In the genomic region with DNA sequence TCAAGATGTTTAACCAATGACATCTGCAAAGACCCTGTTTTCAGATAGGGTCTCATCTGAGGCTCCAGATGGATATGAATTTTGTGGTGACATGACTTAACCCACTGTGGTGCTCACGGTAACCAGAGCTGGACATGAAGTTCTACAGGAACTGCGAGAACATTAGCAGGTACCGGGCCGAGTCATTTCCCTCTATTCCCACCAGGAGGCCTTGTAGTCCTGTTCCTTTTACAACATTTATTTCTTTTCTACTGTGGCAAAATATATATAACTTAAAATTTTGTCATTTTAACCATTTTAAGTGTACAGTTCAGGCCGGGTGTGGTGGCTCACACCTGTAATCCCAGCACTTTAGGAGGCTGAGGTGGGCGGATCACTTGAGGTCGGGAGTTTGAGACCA, we compare ENCODE assay signal across 11 cellular contexts. TPM values are rescaled to one million over a fixed set of nuclear protein-coding genes. Genes with fewer than 3 reads are reported as not detected.
A peak's percentile ranks its signal among the peaks of the same experiment; 100 is the strongest.
DNase-seq lines count a peak whose midpoint lies in the region; ATAC-seq, FAIRE-seq and TF ChIP-seq lines count a peak whose summit lies in the region.
"Had no signal": no experiment of that assay in that cellular context is flagged by ENCODE, and none has a peak within 500 bp of the region (broad histone marks: within the 10 kb centered on the region; RNA-seq: fewer than 3 reads in every experiment).

No MANE protein-coding gene starts in this region.

- TF ChIP-seq RAD21 in Ishikawa (IDR thresholded peaks at IDR 0.05; ENCODE audit: low read depth): peak; percentile 32; the same call in 1 of the 2 replicates
- TF ChIP-seq RAD21 in GM12878 (IDR thresholded peaks at IDR 0.05; ENCODE audit: insufficient read depth, low read depth, low read length): peak; percentile 31

- H3K9ac ChIP-seq in GM12878 (ENCODE audit: control insufficient read depth, insufficient read depth, low read length): no peak overlapping the region

- in situ Hi-C loops in GM12878 (cut with MboI): no loop called here

- no peaks in the 10 kb centered on the region for H3K79me2 ChIP-seq in GM12878 (ENCODE audit: control insufficient read depth, insufficient read depth, low read length)

- TF ChIP-seq EP300 in Ishikawa (IDR thresholded peaks at IDR 0.05; ENCODE audit: borderline replicate concordance): no peak
- TF ChIP-seq EP300 in GM12878 (IDR thresholded peaks at IDR 0.05; ENCODE audit: borderline replicate concordance in 1 of 2, control insufficient read depth in 1 of 2, low read depth in 2 of 2, low read length in 2 of 2): no peak

- H3K36me3 ChIP-seq in BE2C: no peaks in the 10 kb centered on the region
- no peaks in the 10 kb centered on the region for H3K36me3 ChIP-seq in GM12878 (ENCODE audit: control insufficient read depth in 2 of 2, insufficient read depth in 2 of 2, low read length in 1 of 2)
- H3K36me3 ChIP-seq in lower lobe of right lung: no peaks in the 10 kb centered on the region

- no peak for TF ChIP-seq POLR2A in GM12878 (IDR thresholded peaks at IDR 0.05; ENCODE audit: low read depth, low read length)

- H3K4me2 ChIP-seq in GM12878 (ENCODE audit: control insufficient read depth, insufficient read depth): no peak overlapping the region

- WGBS in GM12878 (ENCODE audit: insufficient coverage, insufficient replicate concordance, low lambda C conversion rate, missing lambda C conversion rate): 42% methylated on average over 7 of the region's 7 CpGs

- no peak overlapping the region for H3K4me3 ChIP-seq in BE2C (ENCODE audit: low read depth, low read length)
- H3K4me3 ChIP-seq in GM12878: no peak overlapping the region
- no peak overlapping the region for H3K4me3 ChIP-seq in lower lobe of right lung
- H3K4me3 ChIP-seq: skin epidermis had no signal

- H3K4me1 ChIP-seq in BE2C (no peaks in the 10 kb centered on the region), GM12878 (ENCODE audit: control insufficient read depth, insufficient read depth, low read length) (peaks cover 4% of the 10 kb centered on the region), lower lobe of right lung (peaks cover 19% of the 10 kb centered on the region)

- DNase-seq in BE2C: no peak
- DNase-seq in GM12878 (ENCODE audit: low read depth, low spot score): no peak
- DNase-seq in lower lobe of right lung: no peak
- DNase-seq in putamen (ENCODE audit: low spot score): no peak
- no peak for DNase-seq in substantia nigra (lab: John Stamatoyannopoulos, UW)
- DNase-seq in GDM1 (lab: John Stamatoyannopoulos, UW): no peak
- DNase-seq: NCI-H446 treated with DMSO at 0.1 percent for 48 hours had no signal

- H4K20me1 ChIP-seq in GM12878 (ENCODE audit: control insufficient read depth, insufficient read depth): no peaks in the 10 kb centered on the region

- H3K9me3 ChIP-seq in BE2C (no peaks in the 10 kb centered on the region), GM12878 (replicated peaks; ENCODE audit: control insufficient read depth, insufficient read depth, low read length) (no peaks in the 10 kb centered on the region), lower lobe of right lung (no peaks in the 10 kb centered on the region)

- ATAC-seq in GM12878 (peak; percentile 52; the same call in 1 of the 3 replicates), lower lobe of right lung (no peak), HG03025 (IDR thresholded peaks at IDR 0.05; ENCODE audit: low FRiP score, unreplicated experiment) (no peak)

- TF ChIP-seq CTCF in BE2C (IDR thresholded peaks at IDR 0.05; ENCODE audit: low read depth, low read length): peak; percentile 50
- TF ChIP-seq CTCF in GM12878 (IDR thresholded peaks at IDR 0.05 in 2 of 3, conservative IDR thresholded peaks at IDR 0.05 in 1 of 3; ENCODE audit: control insufficient read depth in 2 of 3, extremely low read depth in 1 of 3, insufficient read depth in 1 of 3, low read depth in 3 of 3, low read length in 3 of 3): peak; percentile 34 to 51 (median 38); a peak in 4 of 6 replicates
- peak; percentile 45 for TF ChIP-seq CTCF in lower lobe of right lung (IDR thresholded peaks at IDR 0.05)

- BruUV-seq in GM12878 (replicated peaks; lab: Mats Ljungman, UMichigan): no TSS peak

- no peaks in the 10 kb centered on the region for H3K27me3 ChIP-seq in BE2C
- no peaks in the 10 kb centered on the region for H3K27me3 ChIP-seq in GM12878 (replicated peaks in 1 of 2; ENCODE audit: control insufficient read depth in 2 of 2, insufficient read depth in 2 of 2, low read length in 1 of 2)
- H3K27me3 ChIP-seq in lower lobe of right lung (ENCODE audit: low read depth): no peaks in the 10 kb centered on the region

- RAD21 ChIA-PET in GM12878 (lab: Charles Lee; ENCODE audit: unreplicated experiment): no interaction called here

- peak; percentile 61 for FAIRE-seq in GM12878 (lab: Jason Lieb, UNC)

- no peak overlapping the region for H2AFZ ChIP-seq in GM12878 (ENCODE audit: control insufficient read depth, low read depth, low read length)

- SMC1A ChIA-PET in GM12878 (lab: Charles Lee; ENCODE audit: uncharacterized antibody, unreplicated experiment): no interaction called here

- intact Hi-C loops in GM12878 (cut with micrococcal nuclease; ENCODE audit: unreplicated experiment): no loop called here
- intact Hi-C loops in lower lobe of right lung (cut with DNase I): no loop called here

- no peak overlapping the region for H3K27ac ChIP-seq in GM12878 (ENCODE audit: control insufficient read depth, insufficient read depth)
- H3K27ac ChIP-seq in lower lobe of right lung: no peak overlapping the region
- H3K27ac ChIP-seq in substantia nigra (ENCODE audit: low read depth, low read length, poor library complexity, severe bottlenecking): no peak overlapping the region
- H3K27ac ChIP-seq: skin epidermis had no signal

- POLR2A ChIA-PET in GM12878 (lab: Charles Lee): no interaction called here

- CTCF ChIA-PET in GM12878 (lab: Yijun Ruan, JAX): interaction anchor here (1.0 kb wide), 1 partner anchor 194 kb away, joined by 4 read pairs; no protein-coding TSS in a partner anchor

RNA-seq across cellular contexts. Expression of gene TSPAN16, which starts 7.6 kb away (rescaled TPM):
- not detected for polyA plus RNA-seq in BE2C (2012; ENCODE audit: insufficient read depth, insufficient read length, low read depth)
- not detected in 2 replicates for total RNA-seq in GM12878 (2013; cell fraction: nucleolus; rRNA removed)
- total RNA-seq in GM12878 (2014; rRNA removed): not detected in 2 replicates
- total RNA-seq in GM12878 (2014; rRNA removed; fragmentation: Illumina TruSeq; extraction: Trizol): not detected in 2 replicates
- total RNA-seq in GM12878 (2021): not detected in 2 replicates
- not detected for polyA plus RNA-seq in GM12878 (2011; ENCODE audit: low read depth)
- not detected in 2 replicates for polyA plus RNA-seq in GM12878 (2011; rRNA removed)
- not detected in 2 replicates for polyA plus RNA-seq in GM12878 (2011; cell fraction: cytosol; rRNA removed)
- not detected in 2 replicates for polyA plus RNA-seq in GM12878 (2011; cell fraction: nucleus; rRNA removed)
- polyA plus RNA-seq in GM12878 (2012): not detected in 2 replicates
- polyA plus RNA-seq in GM12878 (2014; fragmentation: Illumina TruSeq; extraction: Trizol): not detected in 2 replicates
- not detected for polyA plus RNA-seq in GM12878 (2014; fragmentation: Nextera tagmentation; extraction: Ambion mirVana)
- polyA plus RNA-seq in GM12878 (2014; rRNA removed): not detected in 2 replicates
- polyA plus RNA-seq in GM12878 (2016; fragmentation: Nextera tagmentation; extraction: Ambion mirVana): not detected
- not detected in 2 replicates for polyA minus RNA-seq in GM12878 (2011; rRNA and poly(A)+ RNA removed)
- not detected in 2 replicates for polyA minus RNA-seq in GM12878 (2011; cell fraction: cytosol; rRNA and poly(A)+ RNA removed)
- polyA minus RNA-seq in GM12878 (2011; cell fraction: nucleus; rRNA and poly(A)+ RNA removed): not detected in 2 replicates
- total RNA-seq in lower lobe of right lung: not detected
- total RNA-seq: glomerular endothelial cell had no signal

RNA-seq across cellular contexts. Expression of gene DOCK6, which starts 26.0 kb away (rescaled TPM):
- polyA plus RNA-seq in BE2C (2012; ENCODE audit: insufficient read depth, insufficient read length, low read depth): 2.4 TPM
- total RNA-seq in GM12878 (2013; cell fraction: nucleolus; rRNA removed): 83.2 and 86.5 TPM in 2 replicates
- total RNA-seq in GM12878 (2014; rRNA removed) (5.0 TPM in 2 replicates), GM12878 (2014; rRNA removed; fragmentation: Illumina TruSeq; extraction: Trizol) (2.9 and 3.1 TPM in 2 replicates), GM12878 (2021) (23.2 and 24.8 TPM in 2 replicates), lower lobe of right lung (106 TPM)
- polyA plus RNA-seq in GM12878 (2011; ENCODE audit: low read depth): 13.6 TPM
- polyA plus RNA-seq in GM12878 (2011; rRNA removed) (3.0 and 5.8 TPM in 2 replicates), GM12878 (2014; fragmentation: Illumina TruSeq; extraction: Trizol) (0.84 and 2.8 TPM in 2 replicates), GM12878 (2014; fragmentation: Nextera tagmentation; extraction: Ambion mirVana) (1 to 10 TPM in 1 of 2 experiments, under 1 TPM in 1; 0.76 to 1.8 TPM), GM12878 (2014; rRNA removed) (9.4 and 10.4 TPM in 2 replicates), GM12878 (2016; fragmentation: Nextera tagmentation; extraction: Ambion mirVana) (1 to 10 TPM; 4.5 to 5.4 TPM)
- polyA plus RNA-seq in GM12878 (2011; cell fraction: cytosol; rRNA removed): 7.0 and 7.5 TPM in 2 replicates
- polyA plus RNA-seq in GM12878 (2011; cell fraction: nucleus; rRNA removed): 46.5 and 55.2 TPM in 2 replicates
- 14.6 and 17.2 TPM in 2 replicates for polyA plus RNA-seq in GM12878 (2012)
- 6.1 and 11.0 TPM in 2 replicates for polyA minus RNA-seq in GM12878 (2011; rRNA and poly(A)+ RNA removed)
- polyA minus RNA-seq in GM12878 (2011; cell fraction: cytosol; rRNA and poly(A)+ RNA removed): 6.9 and 9.2 TPM in 2 replicates
- 9.7 and 12.2 TPM in 2 replicates for polyA minus RNA-seq in GM12878 (2011; cell fraction: nucleus; rRNA and poly(A)+ RNA removed)

RNA-seq across cellular contexts. Expression of gene ANGPTL8, which starts 48.9 kb away (rescaled TPM):
- not detected for polyA plus RNA-seq in BE2C (2012; ENCODE audit: insufficient read depth, insufficient read length, low read depth)
- total RNA-seq in GM12878 (2013; cell fraction: nucleolus; rRNA removed): not detected in 2 replicates
- total RNA-seq in GM12878 (2014; rRNA removed) (not detected in 2 replicates), GM12878 (2014; rRNA removed; fragmentation: Illumina TruSeq; extraction: Trizol) (not detected in 2 replicates), GM12878 (2021) (not detected in 2 replicates), lower lobe of right lung (not detected)
- polyA plus RNA-seq in GM12878 (2011; ENCODE audit: low read depth): not detected
- polyA plus RNA-seq in GM12878 (2011; rRNA removed) (not detected in 2 replicates), GM12878 (2014; fragmentation: Illumina TruSeq; extraction: Trizol) (not detected in 2 replicates), GM12878 (2014; fragmentation: Nextera tagmentation; extraction: Ambion mirVana) (not detected), GM12878 (2014; rRNA removed) (not detected in 2 replicates), GM12878 (2016; fragmentation: Nextera tagmentation; extraction: Ambion mirVana) (not detected)
- not detected in 2 replicates for polyA plus RNA-seq in GM12878 (2011; cell fraction: cytosol; rRNA removed)
- not detected in 2 replicates for polyA plus RNA-seq in GM12878 (2011; cell fraction: nucleus; rRNA removed)
- not detected in 2 replicates for polyA plus RNA-seq in GM12878 (2012)
- not detected in 2 replicates for polyA minus RNA-seq in GM12878 (2011; rRNA and poly(A)+ RNA removed)
- polyA minus RNA-seq in GM12878 (2011; cell fraction: cytosol; rRNA and poly(A)+ RNA removed): not detected in 2 replicates
- polyA minus RNA-seq in GM12878 (2011; cell fraction: nucleus; rRNA and poly(A)+ RNA removed): not detected in 2 replicates
- total RNA-seq: glomerular endothelial cell had no signal

RNA-seq across cellular contexts. Expression of gene RAB3D, which starts 51.1 kb away (rescaled TPM):
- 6.2 TPM for polyA plus RNA-seq in BE2C (2012; ENCODE audit: insufficient read depth, insufficient read length, low read depth)
- total RNA-seq in GM12878 (2013; cell fraction: nucleolus; rRNA removed): 5.8 and 5.9 TPM in 2 replicates
- 7.0 and 7.8 TPM in 2 replicates for total RNA-seq in GM12878 (2014; rRNA removed)
- total RNA-seq in GM12878 (2014; rRNA removed; fragmentation: Illumina TruSeq; extraction: Trizol): 6.6 and 6.8 TPM in 2 replicates
- total RNA-seq in GM12878 (2021): 15.7 and 18.5 TPM in 2 replicates
- polyA plus RNA-seq in GM12878 (2011; ENCODE audit: low read depth): 2.5 TPM
- polyA plus RNA-seq in GM12878 (2011; rRNA removed): 5.7 and 13.0 TPM in 2 replicates
- polyA plus RNA-seq in GM12878 (2011; cell fraction: cytosol; rRNA removed): 11.1 and 12.6 TPM in 2 replicates
- 5.6 and 7.1 TPM in 2 replicates for polyA plus RNA-seq in GM12878 (2011; cell fraction: nucleus; rRNA removed)
- 4.2 and 4.4 TPM in 2 replicates for polyA plus RNA-seq in GM12878 (2012)
- polyA plus RNA-seq in GM12878 (2014; fragmentation: Illumina TruSeq; extraction: Trizol): 4.8 and 5.1 TPM in 2 replicates
- 1 to 10 TPM; 1.1 to 4.1 TPM for polyA plus RNA-seq in GM12878 (2014; fragmentation: Nextera tagmentation; extraction: Ambion mirVana)
- polyA plus RNA-seq in GM12878 (2014; rRNA removed): 9.1 and 13.6 TPM in 2 replicates
- 1 to 10 TPM; 3.9 to 5.6 TPM for polyA plus RNA-seq in GM12878 (2016; fragmentation: Nextera tagmentation; extraction: Ambion mirVana)
- polyA minus RNA-seq in GM12878 (2011; rRNA and poly(A)+ RNA removed): 38.1 and 52.4 TPM in 2 replicates
- polyA minus RNA-seq in GM12878 (2011; cell fraction: cytosol; rRNA and poly(A)+ RNA removed): 6.3 and 7.7 TPM in 2 replicates
- polyA minus RNA-seq in GM12878 (2011; cell fraction: nucleus; rRNA and poly(A)+ RNA removed): 2.5 and 3.3 TPM in 2 replicates
- total RNA-seq in lower lobe of right lung: 53.6 TPM

RNA-seq across cellular contexts. Expression of gene TMEM205, which starts 57.7 kb away (rescaled TPM):
- polyA plus RNA-seq in BE2C (2012; ENCODE audit: insufficient read depth, insufficient read length, low read depth): 518 TPM
- total RNA-seq in GM12878 (2013; cell fraction: nucleolus; rRNA removed): 48.5 and 52.3 TPM in 2 replicates
- total RNA-seq in GM12878 (2014; rRNA removed): 109 and 113 TPM in 2 replicates
- 46.8 and 54.5 TPM in 2 replicates for total RNA-seq in GM12878 (2014; rRNA removed; fragmentation: Illumina TruSeq; extraction: Trizol)
- total RNA-seq in GM12878 (2021): 67.5 and 75.2 TPM in 2 replicates
- 68.0 TPM for polyA plus RNA-seq in GM12878 (2011; ENCODE audit: low read depth)
- polyA plus RNA-seq in GM12878 (2011; rRNA removed): 48.2 and 86.1 TPM in 2 replicates
- polyA plus RNA-seq in GM12878 (2011; cell fraction: cytosol; rRNA removed): 255 and 312 TPM in 2 replicates
- 112 and 121 TPM in 2 replicates for polyA plus RNA-seq in GM12878 (2011; cell fraction: nucleus; rRNA removed)
- polyA plus RNA-seq in GM12878 (2012): 61.9 and 69.9 TPM in 2 replicates
- 36.3 and 90.5 TPM in 2 replicates for polyA plus RNA-seq in GM12878 (2014; fragmentation: Illumina TruSeq; extraction: Trizol)
- 10 to 100 TPM; 27.8 to 39.4 TPM for polyA plus RNA-seq in GM12878 (2014; fragmentation: Nextera tagmentation; extraction: Ambion mirVana)
- 118 and 120 TPM in 2 replicates for polyA plus RNA-seq in GM12878 (2014; rRNA removed)
- polyA plus RNA-seq in GM12878 (2016; fragmentation: Nextera tagmentation; extraction: Ambion mirVana): 100 to 1,000 TPM; 133 to 144 TPM
- 66.4 and 93.5 TPM in 2 replicates for polyA minus RNA-seq in GM12878 (2011; rRNA and poly(A)+ RNA removed)
- 20.4 and 29.1 TPM in 2 replicates for polyA minus RNA-seq in GM12878 (2011; cell fraction: cytosol; rRNA and poly(A)+ RNA removed)
- 10.4 and 15.1 TPM in 2 replicates for polyA minus RNA-seq in GM12878 (2011; cell fraction: nucleus; rRNA and poly(A)+ RNA removed)
- 65.7 TPM for total RNA-seq in lower lobe of right lung
